Comparison of ENCODE assay signal across 29 cellular contexts in genomic region chr20:44841955-44842354, GRCh38. TPM values are rescaled to one million over a fixed set of nuclear protein-coding genes. Genes with fewer than 3 reads are reported as not detected.
DNase-seq lines count a peak whose midpoint lies in the region; ATAC-seq, FAIRE-seq and TF ChIP-seq lines count a peak whose summit lies in the region.
"Had no signal": no experiment of that assay in that cellular context is flagged by ENCODE, and none has a peak within 500 bp of the region (broad histone marks: within the 10 kb centered on the region; RNA-seq: fewer than 3 reads in every experiment).

No MANE protein-coding gene starts in this region.

- TF ChIP-seq CTCF in HepG2 (CRISPR knock-in tag; IDR thresholded peaks at IDR 0.05) = no peak
- TF ChIP-seq CTCF in right lobe of liver (IDR thresholded peaks at IDR 0.05) = no peak
- no peak for TF ChIP-seq CTCF in osteocyte (IDR thresholded peaks at IDR 0.05)
- TF ChIP-seq CTCF in chondrocyte (IDR thresholded peaks at IDR 0.05) = no peak
- TF ChIP-seq CTCF in esophagus squamous epithelium (IDR thresholded peaks at IDR 0.05) = no peak
- no peak for TF ChIP-seq CTCF in endodermal cell (conservative IDR thresholded peaks at IDR 0.05)

- H3K36me3 Mint-ChIP-seq in osteocyte (ENCODE audit: unreplicated experiment) (no peaks in the 10 kb centered on the region), chondrocyte (ENCODE audit: low read depth) (peaks cover 6% of the 10 kb centered on the region), endodermal cell (ENCODE audit: low read depth) (no peaks in the 10 kb centered on the region)
- H3K36me3 Mint-ChIP-seq: CD14-positive monocyte; CD4-positive, CD25-positive, alpha-beta regulatory T cell had no signal

- H3K27ac ChIP-seq in HepG2 (ENCODE audit: extremely low read length, insufficient read depth, low read length) = no peak overlapping the region
- no peak overlapping the region for H3K27ac ChIP-seq in right lobe of liver
- H3K27ac ChIP-seq in esophagus squamous epithelium = no peak overlapping the region
- no peak overlapping the region for H3K27ac ChIP-seq in endodermal cell (ENCODE audit: low read depth, low read length)
- H3K27ac ChIP-seq: BLaER1 had no signal

- H3K36me3 ChIP-seq in HepG2 (replicated peaks in 1 of 2; ENCODE audit: control insufficient read depth in 1 of 2, insufficient read depth in 2 of 2, low read length in 2 of 2) (no peaks in the 10 kb centered on the region), right lobe of liver (no peaks in the 10 kb centered on the region), esophagus squamous epithelium (no peaks in the 10 kb centered on the region), endodermal cell (ENCODE audit: control insufficient read depth, insufficient read depth, low read length) (no peaks in the 10 kb centered on the region)
- H3K36me3 ChIP-seq: BE2C, BLaER1 had no signal

- H3K4me1 ChIP-seq in HepG2 (ENCODE audit: insufficient read depth, low read length) = no peaks in the 10 kb centered on the region
- H3K4me1 ChIP-seq in right lobe of liver = no peaks in the 10 kb centered on the region
- H3K4me1 ChIP-seq in esophagus squamous epithelium = no peaks in the 10 kb centered on the region
- no peaks in the 10 kb centered on the region for H3K4me1 ChIP-seq in endodermal cell (ENCODE audit: control insufficient read depth, insufficient read depth, low read length)
- H3K4me1 ChIP-seq: BE2C, BLaER1 had no signal

- no peak overlapping the region for H3K27ac Mint-ChIP-seq in osteocyte (ENCODE audit: unreplicated experiment)
- H3K27ac Mint-ChIP-seq in chondrocyte (ENCODE audit: unreplicated experiment) = no peak overlapping the region
- no peak overlapping the region for H3K27ac Mint-ChIP-seq in endodermal cell
- H3K27ac Mint-ChIP-seq: CD14-positive monocyte; CD4-positive, alpha-beta memory T cell; CD4-positive, CD25-positive, alpha-beta regulatory T cell; CD8-positive, alpha-beta memory T cell had no signal

- BruUV-seq in HepG2 (replicated peaks; lab: Mats Ljungman, UMichigan) = no TSS peak

- H3K4me3 ChIP-seq in HepG2 (replicated peaks in 1 of 3; ENCODE audit: insufficient read depth in 1 of 3, low read depth in 2 of 3, low read length in 3 of 3) (no peak overlapping the region), right lobe of liver (no peak overlapping the region), esophagus squamous epithelium (no peak overlapping the region), endodermal cell (ENCODE audit: low read length) (no peak overlapping the region)
- H3K4me3 ChIP-seq: BLaER1, GM12878 had no signal

- H3K27me3 ChIP-seq in HepG2 (ENCODE audit: control insufficient read depth in 1 of 2, insufficient read depth in 2 of 2, low read length in 2 of 2) (peaks cover 8 to 63% of the 10 kb centered on the region in 2 experiments; a peak in 4 of 5 replicates), right lobe of liver (peaks cover 0 to 6% of the 10 kb centered on the region in 2 donors), esophagus squamous epithelium (peaks cover 0 to 71% (median 0%) of the 10 kb centered on the region in 4 donors), endodermal cell (ENCODE audit: control insufficient read depth, insufficient read depth, low read length, poor library complexity, severe bottlenecking) (no peaks in the 10 kb centered on the region)
- H3K27me3 ChIP-seq: BE2C, BLaER1 had no signal

- POLR2A ChIA-PET in HepG2 (lab: Yijun Ruan, JAX) = no interaction called here

- no peak for TF ChIP-seq EP300 in HepG2 (IDR thresholded peaks at IDR 0.05; ENCODE audit: low read depth in 2 of 2, low read length in 2 of 2)
- no peak for TF ChIP-seq EP300 in HepG2 (CRISPR knock-in tag; IDR thresholded peaks at IDR 0.05; ENCODE audit: borderline replicate concordance)

- peaks cover 48% of the 10 kb centered on the region for H3K27me3 Mint-ChIP-seq in osteocyte (ENCODE audit: unreplicated experiment)
- peaks cover 59% of the 10 kb centered on the region for H3K27me3 Mint-ChIP-seq in chondrocyte (ENCODE audit: low read depth)
- H3K27me3 Mint-ChIP-seq in endodermal cell (ENCODE audit: insufficient read depth) = peaks cover 6% of the 10 kb centered on the region

- no peak overlapping the region for H2AFZ ChIP-seq in HepG2 (ENCODE audit: low read length)

- H3K4me1 Mint-ChIP-seq in osteocyte (ENCODE audit: unreplicated experiment) = no peaks in the 10 kb centered on the region
- no peaks in the 10 kb centered on the region for H3K4me1 Mint-ChIP-seq in chondrocyte (ENCODE audit: low read depth)
- no peaks in the 10 kb centered on the region for H3K4me1 Mint-ChIP-seq in endodermal cell
- H3K4me1 Mint-ChIP-seq: CD14-positive monocyte; CD4-positive, CD25-positive, alpha-beta regulatory T cell; CD8-positive, alpha-beta memory T cell had no signal

- no peak for TF ChIP-seq RAD21 in HepG2 (CRISPR knock-in tag; IDR thresholded peaks at IDR 0.05)

- FAIRE-seq in HepG2 (lab: Jason Lieb, UNC) = no peak
- FAIRE-seq: A204.1, GM12878, GM12892, GM18507 had no signal

- CTCF ChIA-PET in HepG2 (lab: Yijun Ruan, JAX; ENCODE audit: low intra/inter-chr PET ratio, low total read pairs) = no interaction called here

- WGBS in HepG2 (ENCODE audit: low lambda C conversion rate) = 10% methylated on average over 6 of the region's 6 CpGs
- WGBS in right lobe of liver (ENCODE audit: insufficient coverage, low coverage, low lambda C conversion rate, missing lambda C conversion rate) = 55% methylated on average over 5 of the region's 6 CpGs
- WGBS in esophagus squamous epithelium, 2 donors = 70 to 80% methylated on average over 6 of the region's 6 CpGs
- 89 to 100% methylated on average over 5 to 6 of the region's 6 CpGs for WGBS in endodermal cell (ENCODE audit: insufficient coverage in 1 of 2, insufficient read length in 1 of 2), 2 experiments

- TF ChIP-seq POLR2A in HepG2 (IDR thresholded peaks at IDR 0.05; ENCODE audit: insufficient read depth in 1 of 2, low read depth in 2 of 2, low read length in 2 of 2) (no peak), right lobe of liver (IDR thresholded peaks at IDR 0.05) (no peak), esophagus squamous epithelium (IDR thresholded peaks at IDR 0.05) (no peak)

- intact Hi-C loops in HepG2 (cut with micrococcal nuclease; ENCODE audit: unreplicated experiment) (no loop called here), right lobe of liver (cut with DNase I) (no loop called here), esophagus squamous epithelium (cut with DNase I) (no loop called here)

- no peak overlapping the region for H3K4me3 Mint-ChIP-seq in osteocyte (ENCODE audit: unreplicated experiment)
- no peak overlapping the region for H3K4me3 Mint-ChIP-seq in chondrocyte (ENCODE audit: unreplicated experiment)
- no peak overlapping the region for H3K4me3 Mint-ChIP-seq in endodermal cell
- H3K4me3 Mint-ChIP-seq: CD14-positive monocyte; CD4-positive, alpha-beta memory T cell; CD4-positive, CD25-positive, alpha-beta regulatory T cell; CD8-positive, alpha-beta memory T cell had no signal

- ATAC-seq in HepG2 = no peak
- no peak for ATAC-seq in right lobe of liver
- ATAC-seq: GM12878 had no signal

- no peak overlapping the region for H3K4me2 ChIP-seq in HepG2 (ENCODE audit: low read depth, low read length)
- H3K4me2 ChIP-seq: BLaER1 had no signal

- no peaks in the 10 kb centered on the region for H4K20me1 ChIP-seq in HepG2 (ENCODE audit: insufficient read depth, low read length)
- H4K20me1 ChIP-seq: BLaER1 had no signal

- H3K9me3 ChIP-seq in HepG2 (ENCODE audit: low read length) = peaks cover 4% of the 10 kb centered on the region; the same call in 1 of the 2 replicates
- H3K9me3 ChIP-seq in right lobe of liver = no peaks in the 10 kb centered on the region
- no peaks in the 10 kb centered on the region for H3K9me3 ChIP-seq in esophagus squamous epithelium
- no peaks in the 10 kb centered on the region for H3K9me3 ChIP-seq in endodermal cell (ENCODE audit: control insufficient read depth, low read length)
- H3K9me3 ChIP-seq: BE2C, BLaER1 had no signal

- DNase-seq in HepG2 (ENCODE audit: low spot score) = no peak
- no peak for DNase-seq in right lobe of liver
- DNase-seq in ecto neural progenitor cell (ENCODE audit: low spot score) = peak; percentile 5
- DNase-seq in osteocyte (ENCODE audit: extremely low spot score, unreplicated experiment) = peak; percentile 25
- no peak for DNase-seq in chondrocyte (ENCODE audit: low spot score)
- no peak for DNase-seq in esophagus squamous epithelium (lab: John Stamatoyannopoulos, UW)
- no peak for DNase-seq in endodermal cell
- DNase-seq: 8988T; ACHN; BE2C; C1 segment of cervical spinal cord; CD4-positive, alpha-beta memory T cell; CD4-positive, CD25-positive, alpha-beta regulatory T cell; CD8-positive, alpha-beta memory T cell; COR-L47; DMS 273 treated with DMSO at 0.1 percent for 48 hours; DMS153; DMS53; DMS79; DND-41; EL; GDM1 had no signal

- no peaks in the 10 kb centered on the region for H3K79me2 ChIP-seq in HepG2 (ENCODE audit: insufficient read depth, low read length)

- in situ Hi-C loops in HepG2 (cut with HindIII; ENCODE audit: extremely low pct_ligation_motif_present, low pct_unique_long_range_greater_than_20kb) = no loop called here

- peaks cover 4% of the 10 kb centered on the region for H3K9me3 Mint-ChIP-seq in osteocyte (ENCODE audit: unreplicated experiment)
- peaks cover 7% of the 10 kb centered on the region for H3K9me3 Mint-ChIP-seq in chondrocyte (ENCODE audit: low read depth)
- peaks cover 8% of the 10 kb centered on the region for H3K9me3 Mint-ChIP-seq in endodermal cell

- no peak overlapping the region for H3K9ac ChIP-seq in HepG2 (ENCODE audit: insufficient read depth, low read depth, low read length)
- no peak overlapping the region for H3K9ac ChIP-seq in endodermal cell (ENCODE audit: extremely low read depth, low read length, poor library complexity, severe bottlenecking)
- H3K9ac ChIP-seq: BLaER1 had no signal

RNA-seq across cellular contexts. Expression of gene RIMS4, which starts 31.6 kb away (rescaled TPM):
- total RNA-seq in HepG2 (2016; rRNA removed; fragmentation: Illumina TruSeq; extraction: Trizol) (0.07 and 0.18 TPM in 2 replicates), right lobe of liver (not detected), osteocyte (0.73 and 0.75 TPM in 2 replicates), chondrocyte (1.4 to 2.1 TPM (median 1.7 TPM) in 3 replicates), esophagus squamous epithelium (1 to 10 TPM in 1 of 4 donors, under 1 TPM in 1, not detected in 2; 0.32 to 1.7 TPM), endodermal cell (10 to 100 TPM in 1 of 2 donors, 1 to 10 TPM in 1; 4.3 to 13.0 TPM)
- total RNA-seq in HepG2 (2016; cell fraction: cytosol; rRNA removed; fragmentation: Illumina TruSeq; extraction: Trizol; ENCODE audit: low read depth) = not detected in 2 replicates
- total RNA-seq in HepG2 (2016; cell fraction: insoluble cytoplasmic fraction; rRNA removed; fragmentation: Illumina TruSeq; extraction: Trizol) = 0.06 TPM in 2 replicates
- total RNA-seq in HepG2 (2016; cell fraction: membrane; rRNA removed; fragmentation: Illumina TruSeq; extraction: Trizol) = not detected in 2 replicates
- 0.09 TPM in 1 of 2 replicates, not detected in the other for total RNA-seq in HepG2 (2016; cell fraction: nucleus; rRNA removed; fragmentation: Illumina TruSeq; extraction: Trizol)
- polyA plus RNA-seq in HepG2 (2011; rRNA removed) = 0.01 and 0.09 TPM in 2 replicates
- 0.01 and 0.08 TPM in 2 replicates for polyA plus RNA-seq in HepG2 (2011; cell fraction: cytosol; rRNA removed)
- polyA plus RNA-seq in HepG2 (2011; cell fraction: nucleus; rRNA removed) = 0.03 and 0.06 TPM in 2 replicates
- 0.05 TPM in 1 of 2 replicates, not detected in the other for polyA plus RNA-seq in HepG2 (2012)
- not detected in 2 replicates for polyA plus RNA-seq in HepG2 (2016; cell fraction: cytosol; fragmentation: Illumina TruSeq; extraction: Trizol; ENCODE audit: low read depth)
- polyA plus RNA-seq in HepG2 (2016; cell fraction: insoluble cytoplasmic fraction; fragmentation: Illumina TruSeq; extraction: Trizol; ENCODE audit: low read depth) = not detected in 2 replicates
- polyA plus RNA-seq in HepG2 (2016; cell fraction: membrane; fragmentation: Illumina TruSeq; extraction: Trizol; ENCODE audit: low read depth) = not detected in 2 replicates
- polyA plus RNA-seq in HepG2 (2016; cell fraction: nucleus; fragmentation: Illumina TruSeq; extraction: Trizol; ENCODE audit: insufficient read depth, low read depth) = 0.14 and 0.17 TPM in 2 replicates
- 0.10 and 5.8 TPM in 2 replicates for polyA minus RNA-seq in HepG2 (2011; rRNA and poly(A)+ RNA removed; ENCODE audit: low replicate concordance)
- polyA minus RNA-seq in HepG2 (2011; cell fraction: cytosol; rRNA and poly(A)+ RNA removed) = not detected in 2 replicates
- 0.13 TPM in 1 of 2 replicates, not detected in the other for polyA minus RNA-seq in HepG2 (2011; cell fraction: nucleus; rRNA and poly(A)+ RNA removed)
- polyA plus RNA-seq in endodermal cell (2013, experiment 1 of 2) = 13.4 TPM
- polyA plus RNA-seq in endodermal cell (2013, experiment 2 of 2) = 11.1 TPM
- total RNA-seq: CD4-positive, alpha-beta memory T cell; CD4-positive, CD25-positive, alpha-beta regulatory T cell; CD8-positive, alpha-beta memory T cell had no signal
- polyA plus RNA-seq: AG04450; CD14-positive monocyte; CD4-positive, alpha-beta memory T cell; CD4-positive, CD25-positive, alpha-beta regulatory T cell; CD8-positive, alpha-beta memory T cell had no signal

RNA-seq across cellular contexts. Expression of gene YWHAB, which starts 43.5 kb away (rescaled TPM):
- total RNA-seq in HepG2 (2016; rRNA removed; fragmentation: Illumina TruSeq; extraction: Trizol) = 121 and 184 TPM in 2 replicates
- total RNA-seq in HepG2 (2016; cell fraction: cytosol; rRNA removed; fragmentation: Illumina TruSeq; extraction: Trizol; ENCODE audit: low read depth) = 13.1 and 14.3 TPM in 2 replicates
- 123 and 180 TPM in 2 replicates for total RNA-seq in HepG2 (2016; cell fraction: insoluble cytoplasmic fraction; rRNA removed; fragmentation: Illumina TruSeq; extraction: Trizol)
- total RNA-seq in HepG2 (2016; cell fraction: membrane; rRNA removed; fragmentation: Illumina TruSeq; extraction: Trizol) = 60.9 and 62.9 TPM in 2 replicates
- total RNA-seq in HepG2 (2016; cell fraction: nucleus; rRNA removed; fragmentation: Illumina TruSeq; extraction: Trizol) = 79.4 and 83.5 TPM in 2 replicates
- polyA plus RNA-seq in HepG2 (2011; rRNA removed) = 64.0 and 77.2 TPM in 2 replicates
- 41.7 and 66.1 TPM in 2 replicates for polyA plus RNA-seq in HepG2 (2011; cell fraction: cytosol; rRNA removed)
- polyA plus RNA-seq in HepG2 (2011; cell fraction: nucleus; rRNA removed) = 28.9 and 37.6 TPM in 2 replicates
- polyA plus RNA-seq in HepG2 (2012) = 122 and 130 TPM in 2 replicates
- polyA plus RNA-seq in HepG2 (2016; cell fraction: cytosol; fragmentation: Illumina TruSeq; extraction: Trizol; ENCODE audit: low read depth) = 22.2 and 23.8 TPM in 2 replicates
- polyA plus RNA-seq in HepG2 (2016; cell fraction: insoluble cytoplasmic fraction; fragmentation: Illumina TruSeq; extraction: Trizol; ENCODE audit: low read depth) = 254 and 256 TPM in 2 replicates
- polyA plus RNA-seq in HepG2 (2016; cell fraction: membrane; fragmentation: Illumina TruSeq; extraction: Trizol; ENCODE audit: low read depth) = 47.1 and 50.3 TPM in 2 replicates
- polyA plus RNA-seq in HepG2 (2016; cell fraction: nucleus; fragmentation: Illumina TruSeq; extraction: Trizol; ENCODE audit: insufficient read depth, low read depth) = 121 and 126 TPM in 2 replicates
- polyA minus RNA-seq in HepG2 (2011; rRNA and poly(A)+ RNA removed; ENCODE audit: low replicate concordance) = 22.5 and 46.6 TPM in 2 replicates
- polyA minus RNA-seq in HepG2 (2011; cell fraction: cytosol; rRNA and poly(A)+ RNA removed) = 38.2 and 43.5 TPM in 2 replicates
- 64.2 and 67.4 TPM in 2 replicates for polyA minus RNA-seq in HepG2 (2011; cell fraction: nucleus; rRNA and poly(A)+ RNA removed)
- 10 to 100 TPM; 48.7 to 71.1 (median 54.5) TPM for total RNA-seq in right lobe of liver
- 203 and 205 TPM in 2 replicates for total RNA-seq in osteocyte
- total RNA-seq in chondrocyte = 170 to 201 TPM (median 191 TPM) in 3 replicates
- total RNA-seq in esophagus squamous epithelium = 100 to 1,000 TPM; 110 to 170 (median 133) TPM
- total RNA-seq in endodermal cell = 100 to 1,000 TPM; 183 to 193 TPM
- 155 TPM for polyA plus RNA-seq in endodermal cell (2013, experiment 1 of 2)
- 158 TPM for polyA plus RNA-seq in endodermal cell (2013, experiment 2 of 2)

Comparison
In these comparisons a context has a peak if more than half of its experiments do, and no peak if none do; other contexts are left out.
1. DNase-seq: peak in ecto neural progenitor cell (single experiment) and osteocyte (single experiment); none in HepG2 (single experiment), right lobe of liver (0 of 3), chondrocyte (single experiment), esophagus squamous epithelium (single experiment) and endodermal cell (single experiment).